ENCODE assay signal across 8 cellular contexts in genomic region chr2:69177785-69178636, GRCh38.
DNase-seq lines count a peak whose midpoint lies in the region; ATAC-seq and TF ChIP-seq lines count a peak whose summit lies in the region.

No MANE protein-coding gene starts in this region.

- peak overlapping the region; percentile 61 for H2AK5ac ChIP-seq in trophoblast cell (ENCODE audit: low read length)

- H3K27me3 Mint-ChIP-seq in CD14-positive monocyte (ENCODE audit: low read depth in 3 of 3) = peaks cover 1 to 5% (median 2%) of the 10 kb centered on the region in 3 donors

- H3K79me2 ChIP-seq in trophoblast cell (ENCODE audit: control insufficient read depth, insufficient read depth, low read length, poor library complexity) = no peaks in the 10 kb centered on the region

- ATAC-seq in left cardiac atrium (peak; percentile 92 to 93), GM21367 (IDR thresholded peaks at IDR 0.05; ENCODE audit: unreplicated experiment) (no peak), HG03439 (IDR thresholded peaks at IDR 0.05; ENCODE audit: unreplicated experiment) (no peak)

- no peak for TF ChIP-seq CTCF in CD14-positive monocyte (IDR thresholded peaks at IDR 0.05)

- DNase-seq in CD14-positive monocyte (ENCODE audit: low spot score) = peak; percentile 96
- DNase-seq in amniotic epithelial cell (ENCODE audit: low read depth) = peak; percentile 99
- peak; percentile 94 for DNase-seq in left cardiac atrium
- DNase-seq in trophoblast cell = peak; percentile 96 to 97
- DNase-seq in activated effector memory CD4-positive, alpha-beta T cell treated with Interleukin-2 at 50 U/mL for 16 hours = no peak

- peak overlapping the region; percentile 95 for H2BK5ac ChIP-seq in trophoblast cell (ENCODE audit: low read depth, low read length, poor library complexity)

- WGBS in HUES64 = 15% methylated on average over 20 of the region's 20 CpGs
- WGBS in trophoblast cell (ENCODE audit: extremely low coverage, insufficient coverage, insufficient read length) = no CpG with 5 or more reads among the region's 20 CpGs

- peak overlapping the region; percentile 37 for H4K12ac ChIP-seq in trophoblast cell (ENCODE audit: low read depth, low read length)

- H3K4me2 ChIP-seq in trophoblast cell (ENCODE audit: low read length) = peak overlapping the region; percentile 13

- no peaks in the 10 kb centered on the region for H3K36me3 Mint-ChIP-seq in CD14-positive monocyte

- H3K4ac ChIP-seq in trophoblast cell (ENCODE audit: low read depth, low read length) = peak overlapping the region; percentile 68

- H3K9me3 ChIP-seq in HUES64 (ENCODE audit: insufficient read depth, low read depth, low read length) (no peaks in the 10 kb centered on the region), trophoblast cell (ENCODE audit: insufficient read depth, low read depth, low read length) (no peaks in the 10 kb centered on the region)

- H3K27ac ChIP-seq in HUES64 (ENCODE audit: low read depth, low read length) (peak overlapping the region; percentile 94), trophoblast cell (ENCODE audit: low read depth, low read length) (peak overlapping the region; percentile 96)

- peak overlapping the region; percentile 79 for H2BK12ac ChIP-seq in trophoblast cell (ENCODE audit: low read length)

- H3K4me1 Mint-ChIP-seq in CD14-positive monocyte = peaks cover 46% of the 10 kb centered on the region

- peak overlapping the region; percentile 71 for H3K14ac ChIP-seq in trophoblast cell (ENCODE audit: low read length)

- no peak overlapping the region for H3K23ac ChIP-seq in trophoblast cell (ENCODE audit: low read length)

- peaks cover 7% of the 10 kb centered on the region for H3K36me3 ChIP-seq in HUES64 (ENCODE audit: insufficient read depth, low read length)
- peaks cover 0 to 3% of the 10 kb centered on the region in 2 experiments for H3K36me3 ChIP-seq in trophoblast cell (ENCODE audit: control insufficient read depth in 1 of 2, insufficient read depth in 2 of 2, low read length in 2 of 2)

- peak overlapping the region; percentile 32 for H4K8ac ChIP-seq in trophoblast cell (ENCODE audit: low read depth, low read length)

- H4K91ac ChIP-seq in trophoblast cell (ENCODE audit: low read depth, low read length) = peak overlapping the region; percentile 91

- peak overlapping the region; percentile 72 for H3K9ac ChIP-seq in HUES64 (ENCODE audit: low read depth, low read length)
- no peak overlapping the region for H3K9ac ChIP-seq in trophoblast cell (ENCODE audit: low read length)

- peaks cover 0 to 1% (median 0%) of the 10 kb centered on the region in 7 donors for H3K9me3 Mint-ChIP-seq in CD14-positive monocyte

- peak overlapping the region; percentile 93 for H2BK120ac ChIP-seq in trophoblast cell (ENCODE audit: insufficient read depth, low read length, poor library complexity)

- H2AFZ ChIP-seq in trophoblast cell (ENCODE audit: insufficient read depth, low read length, poor library complexity) = no peak overlapping the region

- H3K4me3 ChIP-seq in HUES64 (ENCODE audit: low read length) = peak overlapping the region; percentile 31
- H3K4me3 ChIP-seq in trophoblast cell (ENCODE audit: low read depth, low read length) = no peak overlapping the region

- peak overlapping the region; percentile 72 to 90 for H3K4me3 Mint-ChIP-seq in CD14-positive monocyte

- peak overlapping the region; percentile 74 for H3K18ac ChIP-seq in trophoblast cell (ENCODE audit: low read length)

- H3K4me1 ChIP-seq in HUES64 (ENCODE audit: insufficient read depth, low read length) = peaks cover 24% of the 10 kb centered on the region
- peaks cover 19 to 26% of the 10 kb centered on the region in 2 experiments for H3K4me1 ChIP-seq in trophoblast cell (ENCODE audit: control insufficient read depth in 1 of 2, insufficient read depth in 2 of 2, low read length in 2 of 2)

- peaks cover 21% of the 10 kb centered on the region for H3K79me1 ChIP-seq in trophoblast cell (ENCODE audit: low read length)

- peak overlapping the region; percentile 97 to 99 (median 98) for H3K27ac Mint-ChIP-seq in CD14-positive monocyte

- intact Hi-C loops in CD14-positive monocyte (cut with micrococcal nuclease) (no loop called here), left cardiac atrium (cut with DNase I) (loop anchor here in 1 of 2 donors (5.0 kb wide), 1 partner anchor 129 kb away; no protein-coding TSS in a partner anchor)

- H3K27me3 ChIP-seq in HUES64 (ENCODE audit: insufficient read depth, low read length) (no peaks in the 10 kb centered on the region), trophoblast cell (ENCODE audit: insufficient read depth, low read length) (no peaks in the 10 kb centered on the region)

Comparison
In these comparisons a context has a peak if more than half of its experiments do, and no peak if none do; other contexts are left out.
1. ATAC-seq: peak in left cardiac atrium (2 of 2); none in GM21367 (single experiment) and HG03439 (single experiment).